Comparison of ENCODE assay signal across 1 cellular context in the genomic region with DNA sequence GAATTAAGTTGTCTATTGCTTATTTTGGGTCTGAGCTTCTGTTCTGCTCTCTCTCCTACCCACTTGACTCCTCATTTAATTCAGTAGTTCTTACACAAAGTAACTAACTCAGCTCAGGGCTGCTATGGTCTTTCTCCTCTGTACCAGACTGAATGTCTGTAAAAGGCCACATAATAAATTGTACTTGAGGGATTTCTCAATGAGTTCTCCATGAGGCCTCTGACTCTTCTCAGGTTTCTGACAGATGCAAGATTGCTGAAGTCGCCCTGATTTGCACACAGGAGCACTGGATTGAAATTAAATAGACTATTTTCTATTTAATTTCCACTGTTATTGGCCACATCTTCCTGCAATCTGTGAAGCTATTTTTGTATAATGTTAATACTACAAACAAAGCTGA.
TF ChIP-seq lines count a peak whose summit lies in the region.

No MANE protein-coding gene starts in this region.

TF ChIP-seq in GM12878, 131 proteins besides CTCF, POLR2A, EP300 and RAD21 (continued from another document):
- TF ChIP-seq ELK1 (IDR thresholded peaks at IDR 0.05; ENCODE audit: low read depth, low read length) (no peak), ZBTB33 (IDR thresholded peaks at IDR 0.05) (no peak), LARP7 (IDR thresholded peaks at IDR 0.05) (no peak), NR2F1 (conservative IDR thresholded peaks at IDR 0.05) (no peak)
- TF ChIP-seq, protein P1, sequence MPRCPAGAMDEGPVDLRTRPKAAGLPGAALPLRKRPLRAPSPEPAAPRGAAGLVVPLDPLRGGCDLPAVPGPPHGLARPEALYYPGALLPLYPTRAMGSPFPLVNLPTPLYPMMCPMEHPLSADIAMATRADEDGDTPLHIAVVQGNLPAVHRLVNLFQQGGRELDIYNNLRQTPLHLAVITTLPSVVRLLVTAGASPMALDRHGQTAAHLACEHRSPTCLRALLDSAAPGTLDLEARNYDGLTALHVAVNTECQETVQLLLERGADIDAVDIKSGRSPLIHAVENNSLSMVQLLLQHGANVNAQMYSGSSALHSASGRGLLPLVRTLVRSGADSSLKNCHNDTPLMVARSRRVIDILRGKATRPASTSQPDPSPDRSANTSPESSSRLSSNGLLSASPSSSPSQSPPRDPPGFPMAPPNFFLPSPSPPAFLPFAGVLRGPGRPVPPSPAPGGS (IDR thresholded peaks at IDR 0.05; ENCODE audit: borderline replicate concordance, insufficient read depth, low read depth, low read length, poor library complexity, severe bottlenecking), result no peak
